In the genomic region with DNA sequence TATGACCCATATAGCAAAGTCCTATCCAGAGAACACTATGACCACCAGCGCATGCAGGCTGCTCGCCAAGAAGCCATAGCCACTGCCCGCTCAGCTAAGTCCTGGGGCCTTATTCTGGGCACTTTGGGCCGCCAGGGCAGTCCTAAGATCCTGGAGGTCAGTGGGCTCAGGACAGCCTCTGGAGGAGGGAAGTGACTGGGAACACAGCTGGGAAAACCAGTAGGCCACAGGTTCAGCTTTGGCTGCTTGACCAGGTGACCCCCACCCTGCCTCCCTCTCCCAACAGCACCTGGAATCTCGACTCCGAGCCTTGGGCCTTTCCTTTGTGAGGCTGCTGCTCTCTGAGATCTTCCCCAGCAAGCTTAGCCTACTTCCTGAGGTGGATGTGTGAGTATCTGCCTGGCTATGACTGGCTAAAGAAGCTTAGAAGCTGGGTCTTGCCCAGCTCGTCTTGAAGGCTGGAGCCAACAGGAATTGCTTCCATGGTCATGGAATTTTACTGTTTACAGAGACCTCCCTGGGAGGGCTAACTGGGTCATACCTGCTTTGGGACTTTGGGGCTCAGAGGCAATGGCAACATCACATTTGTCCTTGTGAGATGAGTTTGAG, we compare ENCODE assay signal across 1 cellular context.
TF ChIP-seq lines count a peak whose summit lies in the region.

No MANE protein-coding gene starts in this region.

TF ChIP-seq in GM23338, 12 proteins besides CTCF, POLR2A, EP300 and RAD21:
- TF ChIP-seq EZH2 (IDR thresholded peaks at IDR 0.05; ENCODE audit: low read depth, unreplicated experiment): no peak
- no peak for TF ChIP-seq POLR2AphosphoS5 (IDR thresholded peaks at IDR 0.05; ENCODE audit: low read depth)
- no peak for TF ChIP-seq JUNB (IDR thresholded peaks at IDR 0.05; ENCODE audit: unreplicated experiment)
- TF ChIP-seq, protein P1, sequence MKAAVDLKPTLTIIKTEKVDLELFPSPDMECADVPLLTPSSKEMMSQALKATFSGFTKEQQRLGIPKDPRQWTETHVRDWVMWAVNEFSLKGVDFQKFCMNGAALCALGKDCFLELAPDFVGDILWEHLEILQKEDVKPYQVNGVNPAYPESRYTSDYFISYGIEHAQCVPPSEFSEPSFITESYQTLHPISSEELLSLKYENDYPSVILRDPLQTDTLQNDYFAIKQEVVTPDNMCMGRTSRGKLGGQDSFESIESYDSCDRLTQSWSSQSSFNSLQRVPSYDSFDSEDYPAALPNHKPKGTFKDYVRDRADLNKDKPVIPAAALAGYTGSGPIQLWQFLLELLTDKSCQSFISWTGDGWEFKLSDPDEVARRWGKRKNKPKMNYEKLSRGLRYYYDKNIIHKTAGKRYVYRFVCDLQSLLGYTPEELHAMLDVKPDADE (IDR thresholded peaks at IDR 0.05): no peak
